ENCODE assay signal across 1 cellular context in genomic region chr2:85429213-85429923, GRCh38.
TF ChIP-seq lines count a peak whose summit lies in the region.

No MANE protein-coding gene starts in this region.

TF ChIP-seq in H1, 55 proteins besides CTCF, POLR2A, EP300 and RAD21:
- TF ChIP-seq ZNF274 (IDR thresholded peaks at IDR 0.05; ENCODE audit: borderline replicate concordance, extremely low read depth, low read length) (no peak), SIN3A (conservative IDR thresholded peaks at IDR 0.05 in 1 of 2, IDR thresholded peaks at IDR 0.05 in 1 of 2; ENCODE audit: low read depth in 1 of 2, low read length in 2 of 2) (no peak), RXRA (IDR thresholded peaks at IDR 0.05; ENCODE audit: insufficient read depth, low read depth, low read length) (no peak), TBP (IDR thresholded peaks at IDR 0.05; ENCODE audit: low read depth, low read length) (no peak), SIX5 (IDR thresholded peaks at IDR 0.05; ENCODE audit: low read depth, low read length) (no peak), TAF1 (IDR thresholded peaks at IDR 0.05; ENCODE audit: low read depth, low read length) (no peak), PHF8 (conservative IDR thresholded peaks at IDR 0.05; ENCODE audit: low read depth, low read length) (no peak), SIRT6 (IDR thresholded peaks at IDR 0.05; ENCODE audit: low read length) (no peak), SP4 (IDR thresholded peaks at IDR 0.05; ENCODE audit: low read length) (no peak)
